ENCODE assay signal across 8 cellular contexts in genomic region chr12:47442310-47442709, GRCh38.
"Had no signal": no experiment of that assay in that cellular context is flagged by ENCODE, and none has a peak within 500 bp of the region (broad histone marks: within the 10 kb centered on the region; RNA-seq: fewer than 3 reads in every experiment).

No MANE protein-coding gene starts in this region.

- H3K9ac ChIP-seq: KMS-11 had no signal

- H2AFZ ChIP-seq: GM23338 had no signal

- ATAC-seq: GM23338 had no signal

- H3K27ac ChIP-seq: KMS-11 had no signal

- H3K4me2 ChIP-seq: GM23338, KMS-11 had no signal

- FAIRE-seq: H1, H54, HTR-8/SVneo had no signal

- H3K4me3 ChIP-seq: GM23338 had no signal

- DNase-seq: H9, HCEC 1CT, KBM-7 had no signal
